In the genomic region with DNA sequence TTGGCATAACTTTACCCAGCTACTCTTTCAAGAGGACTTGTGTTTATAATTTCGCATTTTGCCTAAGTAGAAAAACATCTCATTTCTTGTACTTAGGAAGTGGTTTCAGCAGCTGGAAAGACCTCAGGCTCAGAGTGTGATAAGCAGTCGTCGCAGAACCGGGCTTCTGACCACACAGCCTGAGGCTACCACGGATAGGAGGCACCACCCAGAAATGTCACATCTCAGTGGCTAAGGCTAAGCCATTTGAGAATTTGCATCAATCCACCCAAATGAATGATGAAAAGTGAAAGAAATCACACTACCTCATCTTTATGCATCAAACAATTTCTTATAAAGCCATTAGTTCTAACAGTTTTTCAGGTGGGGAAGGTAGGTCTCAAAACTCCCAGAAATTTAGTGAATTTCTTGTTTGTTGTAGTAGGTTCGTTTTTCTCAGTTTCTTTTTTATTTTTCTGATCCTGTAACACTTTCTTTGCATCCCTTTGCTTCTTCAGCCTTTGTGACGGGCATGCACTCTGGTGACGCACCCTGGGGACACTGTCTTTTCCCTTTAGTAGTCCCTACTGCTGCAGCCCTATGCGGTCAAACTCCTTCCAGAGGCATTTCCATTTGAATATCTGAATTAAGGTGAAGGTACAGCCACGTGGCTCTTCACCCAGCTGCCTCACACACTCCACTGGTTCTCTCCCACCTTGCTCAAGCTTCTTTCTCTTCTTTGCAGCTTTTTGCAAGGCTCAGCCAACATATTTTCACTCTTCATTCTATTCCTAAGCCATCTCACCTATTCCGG, we compare ENCODE assay signal across 9 cellular contexts.
A peak's percentile ranks its signal among the peaks of the same experiment; 100 is the strongest.
DNase-seq lines count a peak whose midpoint lies in the region; ATAC-seq, FAIRE-seq and TF ChIP-seq lines count a peak whose summit lies in the region.
"Had no signal": no experiment of that assay in that cellular context is flagged by ENCODE, and none has a peak within 500 bp of the region (broad histone marks: within the 10 kb centered on the region; RNA-seq: fewer than 3 reads in every experiment).

No MANE protein-coding gene starts in this region.

- ATAC-seq in GM18868 (IDR thresholded peaks at IDR 0.05; ENCODE audit: unreplicated experiment) = peak; percentile 70
- ATAC-seq in HG03060 (IDR thresholded peaks at IDR 0.05; ENCODE audit: low read depth, unreplicated experiment) = peak; percentile 44

- peaks cover 77% of the 10 kb centered on the region for H3K4me1 Mint-ChIP-seq in CD14-positive monocyte

- no peak for DNase-seq in CD14-positive monocyte (ENCODE audit: low spot score)
- DNase-seq in RCC 7860 (ENCODE audit: low spot score) = peak; percentile 62
- peak; percentile 58 for DNase-seq in germinal center (ENCODE audit: low spot score)
- no peak for DNase-seq in substantia nigra (lab: John Stamatoyannopoulos, UW)
- DNase-seq in amygdala (lab: John Stamatoyannopoulos, UW) = no peak
- no peak for DNase-seq in NCI-H69 (lab: John Stamatoyannopoulos, UW)

- no peak for TF ChIP-seq CTCF in CD14-positive monocyte (IDR thresholded peaks at IDR 0.05)

- H3K27ac ChIP-seq in substantia nigra (ENCODE audit: low read depth, low read length, poor library complexity, severe bottlenecking) = no peak overlapping the region
- H3K27ac ChIP-seq: cardiac muscle cell had no signal

- peaks cover 0 to 2% (median 0%) of the 10 kb centered on the region in 3 donors for H3K27me3 Mint-ChIP-seq in CD14-positive monocyte (ENCODE audit: low read depth in 3 of 3)

- no peaks in the 10 kb centered on the region for H3K36me3 Mint-ChIP-seq in CD14-positive monocyte

- H3K27ac Mint-ChIP-seq in CD14-positive monocyte = peak overlapping the region in 5 of 7 donors; percentile 8 to 75 (median 45)

- H3K4me3 Mint-ChIP-seq in CD14-positive monocyte = peak overlapping the region in 1 of 2 donors; percentile 20

- H3K9me3 Mint-ChIP-seq in CD14-positive monocyte = peaks cover 0 to 2% (median 0%) of the 10 kb centered on the region in 7 donors

- peak; percentile 77 for FAIRE-seq in RCC 7860 (lab: Jason Lieb, UNC)

- intact Hi-C loops in CD14-positive monocyte (cut with micrococcal nuclease) = loop anchor here in 1 of 2 donors (5.0 kb wide), 1 partner anchor 40 kb away; no protein-coding TSS in a partner anchor

Comparison
In these comparisons a context has a peak if more than half of its experiments do, and no peak if none do; other contexts are left out.
1. DNase-seq: peak in RCC 7860 (single experiment) and germinal center (single experiment); none in CD14-positive monocyte (single experiment), substantia nigra (0 of 49), amygdala (0 of 56) and NCI-H69 (single experiment).